28 cellular contexts compared by ENCODE assay signal in genomic region chr18:30333310-30333709, GRCh38.
A peak's percentile ranks its signal among the peaks of the same experiment; 100 is the strongest.
DNase-seq lines count a peak whose midpoint lies in the region; TF ChIP-seq lines count a peak whose summit lies in the region.
"Had no signal": no experiment of that assay in that cellular context is flagged by ENCODE, and none has a peak within 500 bp of the region (broad histone marks: within the 10 kb centered on the region; RNA-seq: fewer than 3 reads in every experiment).

No MANE protein-coding gene starts in this region.

- H3K9me3 ChIP-seq in neural cell (ENCODE audit: low read length): no peaks in the 10 kb centered on the region
- no peaks in the 10 kb centered on the region for H3K9me3 ChIP-seq in trophoblast cell (ENCODE audit: insufficient read depth, low read depth, low read length)
- H3K9me3 ChIP-seq: A549; BE2C; BLaER1; BLaER1 treated with 17β-estradiol and CSF1 and Interleukin-3, amounts not matched to agents 10 nM and 100 nM; Caco-2 had no signal

- H3K79me2 ChIP-seq in neural cell (replicated peaks; ENCODE audit: insufficient read depth, low read length) (no peaks in the 10 kb centered on the region), trophoblast cell (ENCODE audit: control insufficient read depth, insufficient read depth, low read length, poor library complexity) (no peaks in the 10 kb centered on the region)

- H3K27me3 ChIP-seq in neural cell (ENCODE audit: insufficient read depth, low read depth, low read length) (no peaks in the 10 kb centered on the region), trophoblast cell (ENCODE audit: insufficient read depth, low read length) (no peaks in the 10 kb centered on the region)
- H3K27me3 ChIP-seq: BE2C; BLaER1; BLaER1 treated with 17β-estradiol and CSF1 and Interleukin-3, amounts not matched to agents 10 nM and 100 nM had no signal

- H2BK5ac ChIP-seq in trophoblast cell (ENCODE audit: low read depth, low read length, poor library complexity): no peak overlapping the region

- no peak overlapping the region for H2AK5ac ChIP-seq in trophoblast cell (ENCODE audit: low read length)

- no peak overlapping the region for H4K12ac ChIP-seq in trophoblast cell (ENCODE audit: low read depth, low read length)

- no peak overlapping the region for H3K4me3 ChIP-seq in neural cell (ENCODE audit: low read length)
- H3K4me3 ChIP-seq in trophoblast cell (ENCODE audit: low read depth, low read length): no peak overlapping the region
- H3K4me3 ChIP-seq: A549; BLaER1; BLaER1 treated with 17β-estradiol and CSF1 and Interleukin-3, amounts not matched to agents 10 nM and 100 nM had no signal

- H3K9ac ChIP-seq in neural cell (ENCODE audit: low read length) (no peak overlapping the region), trophoblast cell (ENCODE audit: low read length) (no peak overlapping the region)
- H3K9ac ChIP-seq: BLaER1; BLaER1 treated with 17β-estradiol and CSF1 and Interleukin-3, amounts not matched to agents 10 nM and 100 nM had no signal

- no peak overlapping the region for H3K14ac ChIP-seq in trophoblast cell (ENCODE audit: low read length)

- H4K20me1 ChIP-seq in neural cell (ENCODE audit: insufficient read depth): no peaks in the 10 kb centered on the region
- H4K20me1 ChIP-seq: BLaER1; BLaER1 treated with 17β-estradiol and CSF1 and Interleukin-3, amounts not matched to agents 10 nM and 100 nM had no signal

- TF ChIP-seq EP300 in neural cell (conservative IDR thresholded peaks at IDR 0.05; ENCODE audit: poor library complexity, severe bottlenecking): peak; percentile 96

- H3K27ac ChIP-seq in neural cell (ENCODE audit: low read length): peak overlapping the region; percentile 67
- peak overlapping the region; percentile 55 for H3K27ac ChIP-seq in trophoblast cell (ENCODE audit: low read depth, low read length)
- H3K27ac ChIP-seq: 22Rv1; A549; BLaER1; BLaER1 treated with 17β-estradiol and CSF1 and Interleukin-3, amounts not matched to agents 10 nM and 100 nM; C4-2B had no signal

- peaks cover 4% of the 10 kb centered on the region for H3K79me1 ChIP-seq in trophoblast cell (ENCODE audit: low read length)

- H2AFZ ChIP-seq in neural cell (ENCODE audit: low read depth, low read length) (no peak overlapping the region), trophoblast cell (ENCODE audit: insufficient read depth, low read length, poor library complexity) (no peak overlapping the region)

- H3K36me3 ChIP-seq in neural cell (ENCODE audit: insufficient read depth, low read length) (no peaks in the 10 kb centered on the region), trophoblast cell (ENCODE audit: control insufficient read depth in 1 of 2, insufficient read depth in 2 of 2, low read length in 2 of 2) (no peaks in the 10 kb centered on the region)
- H3K36me3 ChIP-seq: BE2C; BLaER1; BLaER1 treated with 17β-estradiol and CSF1 and Interleukin-3, amounts not matched to agents 10 nM and 100 nM had no signal

- H3K4me1 ChIP-seq in trophoblast cell (ENCODE audit: control insufficient read depth in 1 of 2, insufficient read depth in 2 of 2, low read length in 2 of 2): peaks cover 0 to 2% of the 10 kb centered on the region in 2 experiments
- H3K4me1 ChIP-seq: A549; BE2C; BLaER1; BLaER1 treated with 17β-estradiol and CSF1 and Interleukin-3, amounts not matched to agents 10 nM and 100 nM; Caco-2 had no signal

- H3K9me2 ChIP-seq in neural cell (ENCODE audit: insufficient read depth, low read length): no peaks in the 10 kb centered on the region

- WGBS in trophoblast cell (ENCODE audit: extremely low coverage, insufficient coverage, insufficient read length): no CpG with 5 or more reads among the region's 4 CpGs

- TF ChIP-seq CTCF in neural cell (IDR thresholded peaks at IDR 0.05; ENCODE audit: poor library complexity, severe bottlenecking) (no peak), GM10266 (IDR thresholded peaks at IDR 0.05; ENCODE audit: control insufficient read depth, insufficient read depth, low read depth, missing control alignments) (no peak)

- no peak overlapping the region for H2BK12ac ChIP-seq in trophoblast cell (ENCODE audit: low read length)

- H4K91ac ChIP-seq in trophoblast cell (ENCODE audit: low read depth, low read length): peak overlapping the region; percentile 32

- H4K8ac ChIP-seq in trophoblast cell (ENCODE audit: low read depth, low read length): no peak overlapping the region

- H3K18ac ChIP-seq in trophoblast cell (ENCODE audit: low read length): no peak overlapping the region

- no peak overlapping the region for H2BK120ac ChIP-seq in trophoblast cell (ENCODE audit: insufficient read depth, low read length, poor library complexity)

- H3K4ac ChIP-seq in trophoblast cell (ENCODE audit: low read depth, low read length): no peak overlapping the region

- H3K23ac ChIP-seq in trophoblast cell (ENCODE audit: low read length): no peak overlapping the region

- DNase-seq in trophoblast cell: no peak
- DNase-seq in stimulated activated CD4-positive, alpha-beta T cell treated with anti-CD3 and anti-CD28 coated beads, Interleukin-4, amount 100 ng/mL, for 4 hours: no peak
- no peak for DNase-seq in GM10266 (ENCODE audit: extremely low spot score)
- DNase-seq: 8988T; ACHN; AML-193; BE2C; C1 segment of cervical spinal cord; Caco-2; Calu3; CD4-positive, alpha-beta memory T cell; CD4-positive, alpha-beta T cell; CD4-positive, CD25-positive, alpha-beta regulatory T cell; CD8-positive, alpha-beta memory T cell; CD8-positive, alpha-beta T cell; COR-L47; DMS 273 treated with DMSO at 0.1 percent for 48 hours; DMS153; DMS79; DMS79 treated with DMSO at 0.1 percent for 48 hours; DND-41; EL had no signal

- no peaks in the 10 kb centered on the region for H3F3A ChIP-seq in neural cell (ENCODE audit: insufficient read depth, low read length, poor library complexity, severe bottlenecking)

- no peak overlapping the region for H3K4me2 ChIP-seq in neural cell (ENCODE audit: low read length)
- H3K4me2 ChIP-seq in trophoblast cell (ENCODE audit: low read length): no peak overlapping the region
- H3K4me2 ChIP-seq: A549; BLaER1; BLaER1 treated with 17β-estradiol and CSF1 and Interleukin-3, amounts not matched to agents 10 nM and 100 nM had no signal

- TF ChIP-seq RAD21 in neural cell (conservative IDR thresholded peaks at IDR 0.05): no peak

TF ChIP-seq in neural cell, 6 proteins besides CTCF, POLR2A, EP300 and RAD21:
- no peak for TF ChIP-seq MXI1 (conservative IDR thresholded peaks at IDR 0.05; ENCODE audit: poor library complexity, severe bottlenecking)
- peak; percentile 55 for TF ChIP-seq POLR2AphosphoS5 (IDR thresholded peaks at IDR 0.05)
- no peak for TF ChIP-seq EZH2 (IDR thresholded peaks at IDR 0.05; ENCODE audit: borderline replicate concordance, insufficient read depth, low read length, poor library complexity, severe bottlenecking)
- no peak for TF ChIP-seq TAF1 (IDR thresholded peaks at IDR 0.05; ENCODE audit: low read depth)
- no peak for TF ChIP-seq SMC3 (conservative IDR thresholded peaks at IDR 0.05; ENCODE audit: poor library complexity)
